In genomic region chr20:51498765-51499540, GRCh38 we compare ENCODE assay signal across 16 cellular contexts. TPM values are rescaled to one million over a fixed set of nuclear protein-coding genes. Genes with fewer than 3 reads are reported as not detected.
DNase-seq lines count a peak whose midpoint lies in the region; ATAC-seq and TF ChIP-seq lines count a peak whose summit lies in the region.
"Had no signal": no experiment of that assay in that cellular context is flagged by ENCODE, and none has a peak within 500 bp of the region (broad histone marks: within the 10 kb centered on the region; RNA-seq: fewer than 3 reads in every experiment).

No MANE protein-coding gene starts in this region.

- H3K27ac Mint-ChIP-seq in CD14-positive monocyte (peak overlapping the region in 1 of 7 donors; percentile 47), naive B cell (peak overlapping the region; percentile 82 to 95 (median 92))
- peak overlapping the region; percentile 90 to 100 (median 98) for H3K27ac Mint-ChIP-seq in CD8-positive, alpha-beta memory T cell
- H3K27ac Mint-ChIP-seq in activated CD8-positive, alpha-beta T cell treated with anti-CD3 and anti-CD28 coated beads, Interleukin-2, amount 10 ng/mL, durations not matched to agents 7 days and 5 days = peak overlapping the region; percentile 85
- H3K27ac Mint-ChIP-seq: neural progenitor cell had no signal

- peaks cover 1 to 13% (median 7%) of the 10 kb centered on the region in 3 donors for H3K27me3 Mint-ChIP-seq in CD14-positive monocyte (ENCODE audit: low read depth in 3 of 3)
- H3K27me3 Mint-ChIP-seq in CD8-positive, alpha-beta memory T cell = no peaks in the 10 kb centered on the region
- H3K27me3 Mint-ChIP-seq in activated CD8-positive, alpha-beta T cell treated with anti-CD3 and anti-CD28 coated beads, Interleukin-2, amount 10 ng/mL, durations not matched to agents 7 days and 5 days (ENCODE audit: low read depth) = no peaks in the 10 kb centered on the region
- no peaks in the 10 kb centered on the region for H3K27me3 Mint-ChIP-seq in naive B cell

- DNase-seq in CD14-positive monocyte (ENCODE audit: low spot score) (peak; percentile 17), naive B cell (no peak), NCI-H187 treated with DMSO at 0.1 percent for 48 hours (lab: John Stamatoyannopoulos, UW) (no peak), iPS-NIHi11 (ENCODE audit: low spot score) (no peak), stomach (no peak)
- DNase-seq in CD8-positive, alpha-beta memory T cell = no peak
- DNase-seq in activated CD8-positive, alpha-beta T cell treated with anti-CD3 and anti-CD28 coated beads, Interleukin-2, amount 10 ng/mL, durations not matched to agents 7 days and 5 days = no peak
- DNase-seq: erythroblast, MG63, NCI-H187, NCI-H524 treated with DMSO at 0.1 percent for 48 hours, retina had no signal

- H3K27ac ChIP-seq in CD8-positive, alpha-beta memory T cell (ENCODE audit: low read depth, low read length) = no peak overlapping the region
- H3K27ac ChIP-seq in stomach = no peak overlapping the region
- H3K27ac ChIP-seq: neural progenitor cell, thoracic aorta had no signal

- 95 to 98% (median 96%) methylated on average over 11 of the region's 11 CpGs for WGBS in stomach, 5 donors

- no peak for ATAC-seq in activated CD8-positive, alpha-beta T cell treated with anti-CD3 and anti-CD28 coated beads, Interleukin-2, amount 10 ng/mL, durations not matched to agents 7 days and 5 days
- ATAC-seq in naive B cell (ENCODE audit: low read depth in 2 of 2) = no peak
- ATAC-seq: Panc1 had no signal

- H3K4me1 Mint-ChIP-seq in CD14-positive monocyte = peaks cover 42% of the 10 kb centered on the region
- H3K4me1 Mint-ChIP-seq in CD8-positive, alpha-beta memory T cell = peaks cover 88 to 99% (median 98%) of the 10 kb centered on the region in 3 donors
- H3K4me1 Mint-ChIP-seq in activated CD8-positive, alpha-beta T cell treated with anti-CD3 and anti-CD28 coated beads, Interleukin-2, amount 10 ng/mL, durations not matched to agents 7 days and 5 days (ENCODE audit: low read depth) = peaks cover 95% of the 10 kb centered on the region
- H3K4me1 Mint-ChIP-seq in naive B cell = peaks cover 69 to 97% (median 86%) of the 10 kb centered on the region in 3 donors

- H3K4me1 ChIP-seq in CD8-positive, alpha-beta memory T cell (ENCODE audit: insufficient read depth, low read length) = peaks cover 81% of the 10 kb centered on the region
- H3K4me1 ChIP-seq in stomach = peaks cover 0 to 59% (median 9%) of the 10 kb centered on the region in 4 donors
- H3K4me1 ChIP-seq: neural progenitor cell had no signal

- POLR2A ChIA-PET in CD8-positive, alpha-beta memory T cell (lab: Charles Lee) = interaction anchor here (0.6 kb wide), 1 partner anchor 59 kb away, joined by 5 read pairs; no protein-coding TSS in a partner anchor
- POLR2A ChIA-PET in activated CD8-positive, alpha-beta T cell treated with anti-CD3 and anti-CD28 coated beads, Interleukin-2, amount 10 ng/mL, durations not matched to agents 7 days and 5 days (lab: Charles Lee) = interaction anchor here (1.1 to 2.3 kb wide), 4 partner anchors 13 to 43 kb away, joined by 3 to 13 read pairs (median 3); partner anchors contain the start of gene NFATC2

- H3K36me3 Mint-ChIP-seq in CD14-positive monocyte (no peaks in the 10 kb centered on the region), naive B cell (peaks cover 0 to 11% of the 10 kb centered on the region in 2 donors)
- H3K36me3 Mint-ChIP-seq in CD8-positive, alpha-beta memory T cell = peaks cover 4 to 40% (median 9%) of the 10 kb centered on the region in 3 donors
- peaks cover 69% of the 10 kb centered on the region for H3K36me3 Mint-ChIP-seq in activated CD8-positive, alpha-beta T cell treated with anti-CD3 and anti-CD28 coated beads, Interleukin-2, amount 10 ng/mL, durations not matched to agents 7 days and 5 days (ENCODE audit: low read depth)
- H3K36me3 Mint-ChIP-seq: neural progenitor cell had no signal

- no peaks in the 10 kb centered on the region for H3K9me3 Mint-ChIP-seq in CD14-positive monocyte
- no peaks in the 10 kb centered on the region for H3K9me3 Mint-ChIP-seq in CD8-positive, alpha-beta memory T cell
- H3K9me3 Mint-ChIP-seq in activated CD8-positive, alpha-beta T cell treated with anti-CD3 and anti-CD28 coated beads, Interleukin-2, amount 10 ng/mL, durations not matched to agents 7 days and 5 days (ENCODE audit: insufficient read depth) = no peaks in the 10 kb centered on the region
- peaks cover 0 to 10% (median 0%) of the 10 kb centered on the region in 7 donors for H3K9me3 Mint-ChIP-seq in naive B cell
- H3K9me3 Mint-ChIP-seq: neural progenitor cell had no signal

- H3K4me3 ChIP-seq in CD8-positive, alpha-beta memory T cell (ENCODE audit: low read length) = no peak overlapping the region
- no peak overlapping the region for H3K4me3 ChIP-seq in stomach
- H3K4me3 ChIP-seq: lung, MG63, neural progenitor cell had no signal

- intact Hi-C loops in CD14-positive monocyte (cut with micrococcal nuclease) = no loop called here
- intact Hi-C loops in stomach (cut with DNase I; ENCODE audit: low total_unique reads) = no loop called here

- CTCF ChIA-PET in CD8-positive, alpha-beta memory T cell (lab: Charles Lee) = interaction anchor here (1.0 to 3.5 kb wide), 2 partner anchors 44 to 73 kb away, joined by 3 to 21 read pairs; partner anchors contain the start of gene NFATC2
- CTCF ChIA-PET in activated CD8-positive, alpha-beta T cell treated with anti-CD3 and anti-CD28 coated beads, Interleukin-2, amount 10 ng/mL, durations not matched to agents 7 days and 5 days (lab: Charles Lee) = interaction anchor here (1.5 to 2.2 kb wide), 3 partner anchors 14 to 511 kb away, joined by 3 to 11 read pairs (median 7); no protein-coding TSS in a partner anchor

- TF ChIP-seq POLR2A in stomach (IDR thresholded peaks at IDR 0.05) = no peak

- no peaks in the 10 kb centered on the region for H3K27me3 ChIP-seq in CD8-positive, alpha-beta memory T cell (ENCODE audit: insufficient read depth, low read length, poor library complexity, severe bottlenecking)
- no peaks in the 10 kb centered on the region for H3K27me3 ChIP-seq in stomach
- H3K27me3 ChIP-seq: MG63, neural progenitor cell had no signal

- no peaks in the 10 kb centered on the region for H3K36me3 ChIP-seq in CD8-positive, alpha-beta memory T cell (ENCODE audit: insufficient read depth, low read length)
- H3K36me3 ChIP-seq in stomach = peaks cover 0 to 10% (median 2%) of the 10 kb centered on the region in 4 donors
- H3K36me3 ChIP-seq: MG63, neural progenitor cell, thoracic aorta had no signal

- TF ChIP-seq CTCF in CD14-positive monocyte (IDR thresholded peaks at IDR 0.05) (no peak), stomach (IDR thresholded peaks at IDR 0.05) (no peak)

- no peaks in the 10 kb centered on the region for H3K9me3 ChIP-seq in CD8-positive, alpha-beta memory T cell (ENCODE audit: low read length)
- H3K9me3 ChIP-seq in stomach = no peaks in the 10 kb centered on the region
- H3K9me3 ChIP-seq: MG63, thoracic aorta had no signal

- TF ChIP-seq EP300 in stomach (IDR thresholded peaks at IDR 0.05) = no peak

- H3K4me3 Mint-ChIP-seq in CD14-positive monocyte (no peak overlapping the region), naive B cell (peak overlapping the region in 6 of 8 donors; percentile 68 to 93 (median 88))
- H3K4me3 Mint-ChIP-seq in CD8-positive, alpha-beta memory T cell = peak overlapping the region; percentile 28 to 81 (median 63)
- H3K4me3 Mint-ChIP-seq in activated CD8-positive, alpha-beta T cell treated with anti-CD3 and anti-CD28 coated beads, Interleukin-2, amount 10 ng/mL, durations not matched to agents 7 days and 5 days = peak overlapping the region; percentile 5
- H3K4me3 Mint-ChIP-seq: neural progenitor cell had no signal

RNA-seq across cellular contexts. Expression of gene NFATC2, which starts 43.6 kb away (rescaled TPM):
- polyA plus RNA-seq in CD14-positive monocyte = under 1 TPM; 0.03 to 0.18 TPM
- 10 to 100 TPM; 63.0 to 64.4 TPM for total RNA-seq in CD8-positive, alpha-beta memory T cell
- 52.1 TPM for polyA plus RNA-seq in CD8-positive, alpha-beta memory T cell
- 10 to 100 TPM; 53.5 to 55.8 TPM for total RNA-seq in activated CD8-positive, alpha-beta T cell treated with anti-CD3 and anti-CD28 coated beads, Interleukin-2, amount 10 ng/mL, durations not matched to agents 7 days and 5 days
- polyA plus RNA-seq in naive B cell (ENCODE audit: low read depth in 6 of 6) = 10 to 100 TPM in 4 of 6 donors, 1 to 10 TPM in 2; 4.6 to 22.9 (median 14.6) TPM
- 10 to 100 TPM in 4 of 5 donors, 1 to 10 TPM in 1; 7.0 to 31.9 (median 11.4) TPM for total RNA-seq in stomach
- 1 to 10 TPM; 1.4 to 6.3 (median 3.2) TPM for polyA plus RNA-seq in stomach

Comparison
In these comparisons a context has a peak if more than half of its experiments do, and no peak if none do; other contexts are left out.
1. H3K4me3 Mint-ChIP-seq: peak in CD8-positive, alpha-beta memory T cell (7 of 7), activated CD8-positive, alpha-beta T cell treated with anti-CD3 and anti-CD28 coated beads, Interleukin-2, amount 10 ng/mL, durations not matched to agents 7 days and 5 days (single experiment) and naive B cell (6 of 8); none in CD14-positive monocyte (0 of 2).